ENCODE assay signal across 8 cellular contexts in genomic region chr12:56644654-56645053, GRCh38. TPM values are rescaled to one million over a fixed set of nuclear protein-coding genes. Genes with fewer than 3 reads are reported as not detected.
DNase-seq lines count a peak whose midpoint lies in the region; ATAC-seq and TF ChIP-seq lines count a peak whose summit lies in the region.

No MANE protein-coding gene starts in this region.

- H3K27me3 ChIP-seq in heart left ventricle (no peaks in the 10 kb centered on the region), body of pancreas (no peaks in the 10 kb centered on the region), lung (ENCODE audit: control insufficient read depth, insufficient read depth) (no peaks in the 10 kb centered on the region), uterus (no peaks in the 10 kb centered on the region)

- peaks cover 3 to 54% (median 51%) of the 10 kb centered on the region in 9 donors for H3K36me3 ChIP-seq in heart left ventricle
- peaks cover 12 to 28% of the 10 kb centered on the region in 2 donors for H3K36me3 ChIP-seq in body of pancreas (replicated peaks in 1 of 2; ENCODE audit: insufficient read depth in 1 of 2, low read depth in 2 of 2)
- H3K36me3 ChIP-seq in lung (ENCODE audit: control insufficient read depth in 2 of 2, insufficient read depth in 2 of 2, low read length in 2 of 2), result peaks cover 25 to 30% of the 10 kb centered on the region in 2 donors
- H3K36me3 ChIP-seq in uterus, result no peaks in the 10 kb centered on the region

- intact Hi-C loops in heart left ventricle (cut with DNase I), result loop anchor here in 8 of 10 donors (2.0 to 10.0 kb wide), 6 partner anchors 38 to 80 kb away; partner anchors contain the start of genes NACA (in 4 of the 8) and PTGES3 (in 3 of the 8)
- intact Hi-C loops in left ventricle myocardium superior (cut with micrococcal nuclease), result no loop called here
- intact Hi-C loops in body of pancreas (cut with DNase I), result no loop called here
- intact Hi-C loops in uterus (cut with DNase I; ENCODE audit: low total_unique reads), result no loop called here

- TF ChIP-seq POLR2A in heart left ventricle (IDR thresholded peaks at IDR 0.05) (no peak), body of pancreas (IDR thresholded peaks at IDR 0.05) (no peak), uterus (IDR thresholded peaks at IDR 0.05) (no peak)

- DNase-seq in heart left ventricle, result no peak
- DNase-seq in left ventricle myocardium superior, result no peak
- no peak for DNase-seq in body of pancreas
- DNase-seq in lung (ENCODE audit: low spot score), result no peak
- no peak for DNase-seq in uterus
- no peak for DNase-seq in dedifferentiated amniotic fluid mesenchymal stem cell (ENCODE audit: extremely low spot score)
- DNase-seq in COR-L47 (lab: John Stamatoyannopoulos, UW), result no peak

- H3K4me3 ChIP-seq in heart left ventricle (peak overlapping the region; percentile 75 to 99 (median 86)), body of pancreas (peak overlapping the region; percentile 25 to 98), lung (peak overlapping the region; percentile 93), uterus (peak overlapping the region; percentile 97 to 99)

- H3K4me1 ChIP-seq in heart left ventricle, result peaks cover 5 to 59% (median 43%) of the 10 kb centered on the region in 12 donors
- H3K4me1 ChIP-seq in body of pancreas, result peaks cover 32% of the 10 kb centered on the region
- H3K4me1 ChIP-seq in lung (ENCODE audit: control insufficient read depth in 2 of 2, insufficient read depth in 2 of 2, low read length in 2 of 2), result peaks cover 0 to 7% of the 10 kb centered on the region in 2 donors
- peaks cover 0 to 4% of the 10 kb centered on the region in 2 donors for H3K4me1 ChIP-seq in uterus

- ATAC-seq in heart left ventricle, result no peak
- ATAC-seq in left ventricle myocardium superior, result no peak
- no peak for ATAC-seq in body of pancreas
- ATAC-seq in lung (ENCODE audit: insufficient read depth, low FRiP score), result no peak
- no peak for ATAC-seq in GM19397 (IDR thresholded peaks at IDR 0.05; ENCODE audit: unreplicated experiment)

- peak overlapping the region in 11 of 12 donors; percentile 87 to 98 (median 96) for H3K27ac ChIP-seq in heart left ventricle
- H3K27ac ChIP-seq in body of pancreas, result peak overlapping the region in 3 of 4 donors; percentile 83 to 93 (median 93)
- H3K27ac ChIP-seq in lung (ENCODE audit: low read depth in 1 of 2, low read length in 1 of 2), result peak overlapping the region in 1 of 2 donors; percentile 95
- peak overlapping the region; percentile 93 for H3K27ac ChIP-seq in uterus

- TF ChIP-seq CTCF in heart left ventricle (IDR thresholded peaks at IDR 0.05) (no peak), body of pancreas (IDR thresholded peaks at IDR 0.05) (no peak), lung (IDR thresholded peaks at IDR 0.05; ENCODE audit: control extremely low read depth, extremely low read depth) (no peak), uterus (IDR thresholded peaks at IDR 0.05) (no peak)

- H3K9me3 ChIP-seq in heart left ventricle, result no peaks in the 10 kb centered on the region
- H3K9me3 ChIP-seq in body of pancreas, result no peaks in the 10 kb centered on the region
- H3K9me3 ChIP-seq in lung (ENCODE audit: control insufficient read depth in 2 of 2, insufficient read depth in 1 of 2, low read length in 1 of 2), result no peaks in the 10 kb centered on the region
- H3K9me3 ChIP-seq in uterus, result no peaks in the 10 kb centered on the region

- 33 to 35% (median 33%) methylated on average over 4 of the region's 4 CpGs for WGBS in heart left ventricle, 4 donors
- WGBS in body of pancreas, 2 donors, result 13 to 20% methylated on average over 4 of the region's 4 CpGs
- 46 to 55% methylated on average over 4 of the region's 4 CpGs for WGBS in lung, 2 donors

RNA-seq across cellular contexts. Expression of gene ATP5F1B, which starts 1.1 kb away (rescaled TPM):
- total RNA-seq in heart left ventricle (1,000 to 10,000 TPM; 1,755 to 3,502 (median 2,732) TPM), left ventricle myocardium superior (3,327 TPM), body of pancreas (100 to 1,000 TPM; 155 to 179 TPM), lung (100 to 1,000 TPM; 249 to 529 TPM), uterus (100 to 1,000 TPM; 166 to 279 (median 244) TPM)
- polyA plus RNA-seq in heart left ventricle (1,000 to 10,000 TPM; 1,436 to 2,223 TPM), lung (100 to 1,000 TPM; 216 to 537 TPM)

RNA-seq across cellular contexts. Expression of gene BAZ2A, which starts 14.5 kb away (rescaled TPM):
- 10 to 100 TPM; 28.0 to 71.5 (median 44.5) TPM for total RNA-seq in heart left ventricle
- polyA plus RNA-seq in heart left ventricle, result 10 to 100 TPM; 25.2 to 34.1 TPM
- total RNA-seq in left ventricle myocardium superior, result 34.7 TPM
- total RNA-seq in body of pancreas, result 10 to 100 TPM; 52.7 to 56.8 TPM
- total RNA-seq in lung, result 10 to 100 TPM; 81.4 to 92.0 TPM
- polyA plus RNA-seq in lung, result 10 to 100 TPM; 31.3 to 39.6 TPM
- total RNA-seq in uterus, result 100 to 1,000 TPM in 1 of 4 donors, 10 to 100 TPM in 3; 25.1 to 136 (median 28.9) TPM

RNA-seq across cellular contexts. Expression of gene PTGES3, which starts 43.4 kb away (rescaled TPM):
- total RNA-seq in heart left ventricle (100 to 1,000 TPM in 6 of 9 donors, 10 to 100 TPM in 3; 48.0 to 120 (median 103) TPM), left ventricle myocardium superior (137 TPM), body of pancreas (10 to 100 TPM; 27.4 to 56.0 TPM), lung (100 to 1,000 TPM; 155 to 180 TPM), uterus (100 to 1,000 TPM in 3 of 4 donors, 10 to 100 TPM in 1; 80.7 to 236 (median 141) TPM)
- polyA plus RNA-seq in heart left ventricle (100 to 1,000 TPM in 1 of 2 donors, 10 to 100 TPM in 1; 54.6 to 125 TPM), lung (100 to 1,000 TPM in 1 of 2 donors, 10 to 100 TPM in 1; 88.6 to 149 TPM)

Comparison
In these comparisons a context has a peak if more than half of its experiments do, and no peak if none do; other contexts are left out.
1. intact Hi-C loops: an anchor here in heart left ventricle (2.0 to 10.0 kb wide); none called in left ventricle myocardium superior, body of pancreas and uterus.